In the genomic region with DNA sequence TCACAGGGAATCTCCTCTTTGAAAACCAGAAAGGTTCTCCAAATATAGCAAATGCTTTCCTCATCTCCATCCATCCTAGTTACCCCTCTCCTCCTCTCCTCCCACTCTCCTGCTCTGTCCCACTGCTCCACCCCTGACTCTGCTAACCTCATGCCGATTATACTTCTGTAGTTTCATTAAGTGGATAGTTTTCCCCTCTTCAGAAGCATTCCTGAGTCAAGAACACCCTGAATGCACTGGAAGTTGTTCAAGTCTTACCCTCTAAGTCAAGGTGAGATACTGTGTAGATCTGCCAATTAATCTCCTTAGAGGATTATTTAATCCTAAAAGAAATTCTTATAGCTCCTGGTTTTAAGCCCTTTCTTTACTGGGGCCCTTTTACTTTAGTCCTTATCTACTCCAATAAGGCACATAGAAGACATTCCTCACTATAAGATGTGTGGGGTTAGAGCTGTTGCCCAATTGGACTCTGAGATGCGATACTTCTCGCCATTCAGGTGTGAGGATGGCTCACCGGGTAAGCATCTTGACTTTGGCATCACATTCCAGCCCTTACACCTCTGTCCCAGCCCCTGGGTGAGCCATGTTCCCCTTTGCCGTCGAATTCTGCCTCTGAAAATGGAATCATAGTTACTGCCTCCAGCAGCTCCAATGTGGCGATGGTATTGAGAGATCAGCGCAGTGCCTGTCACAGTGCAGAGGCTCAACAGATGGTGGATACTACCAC, we compare ENCODE assay signal across 30 cellular contexts.
A peak's percentile ranks its signal among the peaks of the same experiment; 100 is the strongest.
DNase-seq lines count a peak whose midpoint lies in the region; ATAC-seq and TF ChIP-seq lines count a peak whose summit lies in the region.
"Had no signal": no experiment of that assay in that cellular context is flagged by ENCODE, and none has a peak within 500 bp of the region (broad histone marks: within the 10 kb centered on the region; RNA-seq: fewer than 3 reads in every experiment).

No MANE protein-coding gene starts in this region.

- no peaks in the 10 kb centered on the region for H3K9me3 Mint-ChIP-seq in nephron
- H3K9me3 Mint-ChIP-seq in activated T-cell treated with anti-CD3 and anti-CD28 coated beads, Interleukin-2, amount 50 U/mL, for 72 hours = no peaks in the 10 kb centered on the region
- H3K9me3 Mint-ChIP-seq: activated naive CD4-positive, alpha-beta T cell treated with anti-CD3 and anti-CD28 coated beads for 36 hours; CD8-positive, alpha-beta T cell; central memory CD8-positive, alpha-beta T cell; GM23338; neural crest cell; stimulated activated memory B cell treated with anti-CD40 and anti-IgM and Interleukin-4, amounts not matched to agents 10 μg/mL and 1 μg/mL and 100 μg/mL, for 72 hours had no signal

- H3K4me3 Mint-ChIP-seq in nephron = no peak overlapping the region
- no peak overlapping the region for H3K4me3 Mint-ChIP-seq in activated T-cell treated with anti-CD3 and anti-CD28 coated beads, Interleukin-2, amount 50 U/mL, for 72 hours
- H3K4me3 Mint-ChIP-seq: activated naive CD4-positive, alpha-beta T cell treated with anti-CD3 and anti-CD28 coated beads for 36 hours; B cell; CD8-positive, alpha-beta T cell; central memory CD8-positive, alpha-beta T cell; GM23338; neural crest cell; stimulated activated memory B cell treated with anti-CD40 and anti-IgM and Interleukin-4, amounts not matched to agents 10 μg/mL and 1 μg/mL and 100 μg/mL, for 72 hours had no signal

- H3K9me3 ChIP-seq in subcutaneous abdominal adipose tissue (ENCODE audit: control insufficient read depth in 5 of 5, low read length in 5 of 5) = no peaks in the 10 kb centered on the region
- H3K9me3 ChIP-seq: right lobe of liver, testis had no signal

- H3K36me3 ChIP-seq in subcutaneous abdominal adipose tissue (ENCODE audit: control insufficient read depth in 5 of 5, insufficient read depth in 5 of 5, low read length in 5 of 5) = peaks cover 0 to 7% (median 4%) of the 10 kb centered on the region in 5 donors
- H3K36me3 ChIP-seq: right lobe of liver had no signal

- no peak for ATAC-seq in HG03520 (IDR thresholded peaks at IDR 0.05; ENCODE audit: unreplicated experiment)
- ATAC-seq in GM19463 (IDR thresholded peaks at IDR 0.05; ENCODE audit: unreplicated experiment) = no peak
- no peak for ATAC-seq in activated T-cell treated with anti-CD3 and anti-CD28 coated beads, Interleukin-2, amount 50 U/mL, for 72 hours (replicated peaks in 1 of 2)
- ATAC-seq in GM19395 (IDR thresholded peaks at IDR 0.05; ENCODE audit: unreplicated experiment) = no peak
- ATAC-seq: CD8-positive, alpha-beta T cell; GM23338; right lobe of liver; Right ventricle myocardium inferior; stimulated activated memory B cell treated with anti-CD40 and anti-IgM and Interleukin-4, amounts not matched to agents 10 μg/mL and 1 μg/mL and 100 μg/mL, for 72 hours had no signal

- H3K4me1 ChIP-seq in subcutaneous abdominal adipose tissue (ENCODE audit: control insufficient read depth in 5 of 5, insufficient read depth in 5 of 5, low read length in 5 of 5) = peaks cover 10 to 76% (median 60%) of the 10 kb centered on the region in 5 donors
- H3K4me1 ChIP-seq: right lobe of liver had no signal

- peaks cover 69% of the 10 kb centered on the region for H3K4me1 Mint-ChIP-seq in nephron
- no peaks in the 10 kb centered on the region for H3K4me1 Mint-ChIP-seq in activated T-cell treated with anti-CD3 and anti-CD28 coated beads, Interleukin-2, amount 50 U/mL, for 72 hours (ENCODE audit: low read depth)
- H3K4me1 Mint-ChIP-seq: central memory CD8-positive, alpha-beta T cell; stimulated activated memory B cell treated with anti-CD40 and anti-IgM and Interleukin-4, amounts not matched to agents 10 μg/mL and 1 μg/mL and 100 μg/mL, for 72 hours had no signal

- peaks cover 2% of the 10 kb centered on the region for H3K36me3 Mint-ChIP-seq in nephron (ENCODE audit: low read depth)
- H3K36me3 Mint-ChIP-seq in activated T-cell treated with anti-CD3 and anti-CD28 coated beads, Interleukin-2, amount 50 U/mL, for 72 hours (ENCODE audit: insufficient read depth in 2 of 2) = no peaks in the 10 kb centered on the region
- H3K36me3 Mint-ChIP-seq: CD8-positive, alpha-beta T cell; stimulated activated memory B cell treated with anti-CD40 and anti-IgM and Interleukin-4, amounts not matched to agents 10 μg/mL and 1 μg/mL and 100 μg/mL, for 72 hours had no signal

- H3K9ac ChIP-seq in subcutaneous abdominal adipose tissue (ENCODE audit: low read length in 5 of 5) = no peak overlapping the region

- H3K27ac ChIP-seq in coronary artery (peak overlapping the region; percentile 79 to 83), subcutaneous abdominal adipose tissue (ENCODE audit: low read depth, low read length) (peak overlapping the region; percentile 97)
- H3K27ac ChIP-seq: PC-9, right lobe of liver, testis had no signal

- H3K27ac Mint-ChIP-seq in nephron = peak overlapping the region; percentile 33 to 100 (median 84)
- H3K27ac Mint-ChIP-seq in activated T-cell treated with anti-CD3 and anti-CD28 coated beads, Interleukin-2, amount 50 U/mL, for 72 hours = no peak overlapping the region
- H3K27ac Mint-ChIP-seq: activated naive CD4-positive, alpha-beta T cell treated with anti-CD3 and anti-CD28 coated beads for 36 hours; B cell; CD8-positive, alpha-beta T cell; GM23338; stimulated activated memory B cell treated with anti-CD40 and anti-IgM and Interleukin-4, amounts not matched to agents 10 μg/mL and 1 μg/mL and 100 μg/mL, for 72 hours had no signal

- peak; percentile 51 for DNase-seq in NCI-H82 (lab: John Stamatoyannopoulos, UW)
- DNase-seq in coronary artery (ENCODE audit: low spot score) = no peak
- DNase-seq in activated T-cell treated with anti-CD3 and anti-CD28 coated beads, Interleukin-2, amount 50 U/mL, for 72 hours = no peak
- DNase-seq: activated CD4-positive, CD25-positive, alpha-beta regulatory T cell; activated naive CD4-positive, alpha-beta T cell treated with anti-CD3 and anti-CD28 coated beads for 36 hours; anterior cingulate cortex; CD8-positive, alpha-beta T cell; DMS 273 treated with DMSO at 0.1 percent for 48 hours; dorsolateral prefrontal cortex; NCI-H1092 treated with DMSO at 0.1 percent for 48 hours; NCI-H1930; NCI-H524 treated with DMSO at 0.1 percent for 48 hours; PC-9; posterior cingulate gyrus; right lobe of liver; stimulated activated CD4-positive, alpha-beta T cell treated with anti-CD3 and anti-CD28 coated beads, Interleukin-4, amount 100 ng/mL, for 4 hours; SW 1271; T-helper 9 cell; testis had no signal

- H3K4me3 ChIP-seq in coronary artery (no peak overlapping the region), subcutaneous abdominal adipose tissue (ENCODE audit: low read depth in 1 of 5, low read length in 5 of 5) (no peak overlapping the region)
- H3K4me3 ChIP-seq: dorsolateral prefrontal cortex, GM23338, PC-9, right lobe of liver, testis had no signal

- no peaks in the 10 kb centered on the region for H3K27me3 ChIP-seq in subcutaneous abdominal adipose tissue (ENCODE audit: control insufficient read depth in 5 of 5, insufficient read depth in 4 of 5, low read length in 5 of 5)
- H3K27me3 ChIP-seq: right lobe of liver, testis had no signal

- H3K27me3 Mint-ChIP-seq in nephron (ENCODE audit: low read depth) = no peaks in the 10 kb centered on the region
- H3K27me3 Mint-ChIP-seq in activated T-cell treated with anti-CD3 and anti-CD28 coated beads, Interleukin-2, amount 50 U/mL, for 72 hours (ENCODE audit: low read depth) = peaks cover 37% of the 10 kb centered on the region

- no peak for TF ChIP-seq CTCF in coronary artery (IDR thresholded peaks at IDR 0.05)
- no peak for TF ChIP-seq CTCF in nephron (IDR thresholded peaks at IDR 0.05; ENCODE audit: unreplicated experiment in 3 of 3)
